ENCODE assay signal across 8 cellular contexts in the genomic region with DNA sequence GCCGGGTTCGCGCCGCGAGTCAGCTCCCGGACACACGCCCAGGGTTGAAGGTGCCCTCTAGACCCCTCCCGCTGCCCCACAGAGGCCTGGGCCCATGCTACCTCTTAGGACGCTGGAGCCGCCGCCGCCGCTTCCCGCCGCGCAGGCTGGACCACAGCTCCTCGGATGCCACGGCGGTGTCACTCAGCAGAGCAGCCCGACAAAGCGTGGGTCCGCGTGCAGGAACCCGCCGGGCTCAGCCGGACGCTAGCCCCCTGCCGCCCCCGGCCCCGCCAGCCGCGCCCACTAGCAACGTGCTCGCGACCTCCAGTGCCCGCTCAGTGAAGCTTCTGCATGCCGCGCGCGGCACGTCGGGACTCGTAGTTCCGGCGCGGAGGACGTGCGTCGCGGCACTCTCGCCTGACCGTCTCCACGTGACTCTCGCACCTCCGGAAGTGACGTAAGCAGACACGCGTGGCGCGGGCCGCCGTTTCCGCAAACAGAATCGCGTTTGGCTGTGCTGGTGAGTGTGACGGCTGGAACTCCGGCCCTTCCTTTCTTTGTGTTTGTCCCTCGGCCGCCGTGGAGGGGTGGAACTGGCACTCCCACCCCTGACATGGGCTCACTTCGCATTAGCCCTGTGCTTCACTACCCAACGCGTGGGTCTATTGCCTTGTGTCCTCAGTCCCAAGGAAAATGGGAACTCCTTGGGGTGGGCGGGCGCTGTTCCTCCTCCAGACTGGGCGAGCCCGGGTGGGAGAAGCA. TPM values are rescaled to one million over a fixed set of nuclear protein-coding genes. Genes with fewer than 3 reads are reported as not detected.
DNase-seq lines count a peak whose midpoint lies in the region; ATAC-seq and TF ChIP-seq lines count a peak whose summit lies in the region.

A gene with protein sequence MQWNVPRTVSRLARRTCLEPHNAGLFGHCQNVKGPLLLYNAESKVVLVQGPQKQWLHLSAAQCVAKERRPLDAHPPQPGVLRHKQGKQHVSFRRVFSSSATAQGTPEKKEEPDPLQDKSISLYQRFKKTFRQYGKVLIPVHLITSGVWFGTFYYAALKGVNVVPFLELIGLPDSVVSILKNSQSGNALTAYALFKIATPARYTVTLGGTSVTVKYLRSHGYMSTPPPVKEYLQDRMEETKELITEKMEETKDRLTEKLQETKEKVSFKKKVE (minus strand): TSS at position 331 of the 744 bp plus-strand sequence. CDS start 44,481 bp downstream, outside the sequence.
Gene RNMT, plus strand, starts transcription at position 446 of the 744 bp plus-strand sequence. CDS start 4,845 bp downstream, outside the sequence.

- no peaks in the 10 kb centered on the region for H3K27me3 Mint-ChIP-seq in effector memory CD8-positive, alpha-beta T cell

- H3K4me1 Mint-ChIP-seq in effector memory CD8-positive, alpha-beta T cell (ENCODE audit: low read depth in 2 of 2) = peaks cover 36 to 46% of the 10 kb centered on the region in 2 donors

- H3K36me3 Mint-ChIP-seq in effector memory CD8-positive, alpha-beta T cell (ENCODE audit: insufficient read depth) = peaks cover 18% of the 10 kb centered on the region

- peak; percentile 95 for ATAC-seq in effector memory CD8-positive, alpha-beta T cell (replicated peaks)

- H3K27ac Mint-ChIP-seq in effector memory CD8-positive, alpha-beta T cell = peak within 1 kb of the TSS; percentile 97 to 99

- peak; percentile 98 for DNase-seq in COLO668 (lab: John Stamatoyannopoulos, UW; ENCODE audit: unreplicated experiment)
- peak; percentile 93 for DNase-seq in GM20000 (ENCODE audit: low spot score)
- DNase-seq in HT-29 (ENCODE audit: low spot score) = peak; percentile 96
- DNase-seq in NOMO-1 (lab: John Stamatoyannopoulos, UW; ENCODE audit: unreplicated experiment in 2 of 2) = peak; percentile 89 to 93
- peak; percentile 89 to 91 for DNase-seq in activated CD8-positive, alpha-beta memory T cell treated with anti-CD3 and anti-CD28 coated beads for 4 hours (ENCODE audit: low read depth in 2 of 2)
- DNase-seq in effector memory CD8-positive, alpha-beta T cell = peak; percentile 89 to 92 (median 91)
- peak; percentile 98 for DNase-seq in medulla oblongata (ENCODE audit: extremely low spot score)
- peak; percentile 95 for DNase-seq in stimulated activated CD8-positive, alpha-beta memory T cell treated with anti-CD3 and anti-CD28 coated beads, Interleukin-12 subunit alpha, Interleukin-12 subunit beta, amount 100 ng/mL, for 1 hour (ENCODE audit: low read depth)

- no peaks in the 10 kb centered on the region for H3K9me3 Mint-ChIP-seq in effector memory CD8-positive, alpha-beta T cell

- H3K4me3 Mint-ChIP-seq in effector memory CD8-positive, alpha-beta T cell = peak within 1 kb of the TSS; percentile 72 to 93

- TF ChIP-seq CTCF in GM20000 (IDR thresholded peaks at IDR 0.05; ENCODE audit: extremely low read depth, missing control alignments) = peak; percentile 11

RNA-seq across cellular contexts. Expression of the first gene that starts in this region (rescaled TPM):
- total RNA-seq in HT-29 (2014; rRNA removed; shearing (Covaris generic)) = 27.5 and 32.0 TPM in 2 replicates

RNA-seq across cellular contexts. Expression of gene RNMT, which starts in this region (rescaled TPM):
- total RNA-seq in HT-29 (2014; rRNA removed; shearing (Covaris generic)) = 9.8 and 10.0 TPM in 2 replicates

Comparison
In these comparisons a context has a peak if more than half of its experiments do, and no peak if none do; other contexts are left out.
1. Peak in every context shown above with its lines: DNase-seq and ATAC-seq.